Comparison of ENCODE assay signal across 2 cellular contexts in the genomic region with DNA sequence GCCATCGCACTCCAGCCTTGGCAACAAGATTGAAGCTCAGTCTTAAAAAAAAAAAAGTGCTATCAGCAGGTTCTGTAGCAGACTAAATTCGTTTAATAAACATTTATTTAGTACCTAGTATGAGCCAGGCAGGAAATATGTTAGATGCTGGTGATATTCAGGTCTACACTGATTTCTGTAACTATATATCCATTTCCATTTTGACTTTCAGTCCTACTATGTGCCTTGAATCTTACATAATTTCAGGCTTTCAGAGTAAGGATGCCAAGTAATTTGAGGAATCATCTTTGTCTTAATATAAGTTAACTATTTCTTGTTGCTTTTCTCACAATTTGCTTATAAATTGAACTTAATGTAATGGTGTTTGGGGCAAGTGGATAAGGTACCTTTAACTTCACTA.
TF ChIP-seq lines count a peak whose summit lies in the region.

No MANE protein-coding gene starts in this region.

TF ChIP-seq in HepG2, 621 proteins besides CTCF, POLR2A, EP300 and RAD21:
- TF ChIP-seq ZKSCAN1 (IDR thresholded peaks at IDR 0.05; ENCODE audit: low read length) (peak; percentile 90), KDM6A (CRISPR knock-in tag; IDR thresholded peaks at IDR 0.05; ENCODE audit: low read depth) (no peak), MIXL1 (CRISPR knock-in tag; IDR thresholded peaks at IDR 0.05) (no peak), MTA1 (CRISPR knock-in tag; IDR thresholded peaks at IDR 0.05; ENCODE audit: borderline replicate concordance) (no peak)
- TF ChIP-seq, protein P1, sequence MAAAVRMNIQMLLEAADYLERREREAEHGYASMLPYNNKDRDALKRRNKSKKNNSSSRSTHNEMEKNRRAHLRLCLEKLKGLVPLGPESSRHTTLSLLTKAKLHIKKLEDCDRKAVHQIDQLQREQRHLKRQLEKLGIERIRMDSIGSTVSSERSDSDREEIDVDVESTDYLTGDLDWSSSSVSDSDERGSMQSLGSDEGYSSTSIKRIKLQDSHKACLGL (CRISPR knock-in tag; IDR thresholded peaks at IDR 0.05): no peak

TF ChIP-seq in K562, 482 proteins besides CTCF, POLR2A, EP300 and RAD21:
- peak; percentile 79 for TF ChIP-seq ZKSCAN1 (IDR thresholded peaks at IDR 0.05; ENCODE audit: low read depth, low read length)
- TF ChIP-seq, protein P2, sequence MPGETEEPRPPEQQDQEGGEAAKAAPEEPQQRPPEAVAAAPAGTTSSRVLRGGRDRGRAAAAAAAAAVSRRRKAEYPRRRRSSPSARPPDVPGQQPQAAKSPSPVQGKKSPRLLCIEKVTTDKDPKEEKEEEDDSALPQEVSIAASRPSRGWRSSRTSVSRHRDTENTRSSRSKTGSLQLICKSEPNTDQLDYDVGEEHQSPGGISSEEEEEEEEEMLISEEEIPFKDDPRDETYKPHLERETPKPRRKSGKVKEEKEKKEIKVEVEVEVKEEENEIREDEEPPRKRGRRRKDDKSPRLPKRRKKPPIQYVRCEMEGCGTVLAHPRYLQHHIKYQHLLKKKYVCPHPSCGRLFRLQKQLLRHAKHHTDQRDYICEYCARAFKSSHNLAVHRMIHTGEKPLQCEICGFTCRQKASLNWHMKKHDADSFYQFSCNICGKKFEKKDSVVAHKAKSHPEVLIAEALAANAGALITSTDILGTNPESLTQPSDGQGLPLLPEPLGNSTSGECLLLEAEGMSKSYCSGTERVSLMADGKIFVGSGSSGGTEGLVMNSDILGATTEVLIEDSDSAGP (CRISPR knock-in tag; IDR thresholded peaks at IDR 0.05): no peak
